ENCODE assay signal across 8 cellular contexts in the genomic region with DNA sequence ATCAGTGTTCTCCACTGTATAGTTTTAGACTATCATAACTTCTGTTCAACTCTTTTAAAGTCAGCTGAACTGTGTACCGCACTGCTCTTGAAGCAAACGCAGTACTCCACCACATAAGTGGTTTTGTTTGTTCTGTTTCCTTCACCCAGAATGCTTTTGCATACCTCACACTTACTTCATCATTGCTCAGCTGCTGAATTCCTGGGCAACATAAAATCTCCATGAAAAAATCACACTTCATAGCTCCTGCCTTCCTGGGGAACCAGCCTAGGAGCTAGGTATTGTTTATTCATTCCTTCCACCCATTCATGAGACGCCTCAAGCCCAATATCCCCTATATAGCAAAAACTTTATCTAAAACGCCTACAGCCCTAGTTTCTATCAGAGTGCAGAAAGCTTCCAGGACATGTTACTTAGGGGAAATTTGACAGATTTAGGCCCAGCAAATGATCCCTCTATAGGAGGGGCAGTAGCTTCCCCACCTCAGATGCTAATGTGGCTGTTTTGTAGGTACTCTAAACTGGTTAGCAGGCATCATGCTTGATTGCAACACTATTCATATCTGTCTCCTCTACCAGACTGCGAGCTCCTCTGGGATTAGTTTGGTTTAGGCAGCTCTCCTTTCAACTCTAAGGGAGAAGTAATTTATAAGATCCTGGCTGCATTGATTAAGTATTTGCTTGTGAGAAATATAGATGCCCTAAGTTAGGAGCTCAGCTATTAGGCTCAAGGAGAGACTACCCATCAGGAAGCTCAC. TPM values are rescaled to one million over a fixed set of nuclear protein-coding genes. Genes with fewer than 3 reads are reported as not detected.
DNase-seq lines count a peak whose midpoint lies in the region; ATAC-seq and TF ChIP-seq lines count a peak whose summit lies in the region.

No MANE protein-coding gene starts in this region.

- H3K4me3 Mint-ChIP-seq in endodermal cell: peak overlapping the region; percentile 81

- no peaks in the 10 kb centered on the region for H3K79me2 ChIP-seq in ACC112 (ENCODE audit: control insufficient read depth, insufficient read depth, low read length, unreplicated experiment)

- H3K36me3 ChIP-seq in ACC112 (ENCODE audit: insufficient read depth, low read length): no peaks in the 10 kb centered on the region
- H3K36me3 ChIP-seq in endodermal cell (ENCODE audit: control insufficient read depth, insufficient read depth, low read length): no peaks in the 10 kb centered on the region
- H3K36me3 ChIP-seq in thyroid gland: no peaks in the 10 kb centered on the region

- H3K27ac ChIP-seq in ACC112 (ENCODE audit: low read depth, low read length) (no peak overlapping the region), endodermal cell (ENCODE audit: low read depth, low read length) (no peak overlapping the region), thyroid gland (no peak overlapping the region)

- peak overlapping the region; percentile 97 for H2AFZ ChIP-seq in ACC112 (ENCODE audit: low read length, unreplicated experiment)

- H3K4me1 Mint-ChIP-seq in endodermal cell: peaks cover 21% of the 10 kb centered on the region

- intact Hi-C loops in thyroid gland (cut with DNase I): loop anchor here (5.0 kb wide), 1 partner anchor 218 kb away; no protein-coding TSS in a partner anchor

- H3K4me3 ChIP-seq in ACC112 (ENCODE audit: low read depth, low read length) (peak overlapping the region; percentile 77), endodermal cell (ENCODE audit: low read length) (no peak overlapping the region), thyroid gland (replicated peaks in 1 of 3) (no peak overlapping the region)

- peak overlapping the region; percentile 89 for H3K27ac Mint-ChIP-seq in endodermal cell

- H3K9me3 ChIP-seq in endodermal cell (ENCODE audit: control insufficient read depth, low read length): no peaks in the 10 kb centered on the region
- H3K9me3 ChIP-seq in thyroid gland: no peaks in the 10 kb centered on the region

- TF ChIP-seq POLR2A in thyroid gland (IDR thresholded peaks at IDR 0.05): no peak

- TF ChIP-seq CTCF in endodermal cell (conservative IDR thresholded peaks at IDR 0.05): no peak
- no peak for TF ChIP-seq CTCF in thyroid gland (IDR thresholded peaks at IDR 0.05)

- H3K27me3 ChIP-seq in ACC112 (ENCODE audit: insufficient read depth, low read length) (no peaks in the 10 kb centered on the region), endodermal cell (ENCODE audit: control insufficient read depth, insufficient read depth, low read length, poor library complexity, severe bottlenecking) (no peaks in the 10 kb centered on the region), thyroid gland (no peaks in the 10 kb centered on the region)

- H3K36me3 Mint-ChIP-seq in endodermal cell (ENCODE audit: low read depth): peaks cover 3% of the 10 kb centered on the region

- H3K4me1 ChIP-seq in ACC112 (ENCODE audit: control insufficient read depth, insufficient read depth, low read length, unreplicated experiment): peaks cover 15% of the 10 kb centered on the region
- H3K4me1 ChIP-seq in endodermal cell (ENCODE audit: control insufficient read depth, insufficient read depth, low read length): peaks cover 11% of the 10 kb centered on the region
- H3K4me1 ChIP-seq in thyroid gland: peaks cover 0 to 9% of the 10 kb centered on the region in 2 donors

- DNase-seq in endodermal cell (peak; percentile 49), thyroid gland (no peak), T-helper 1 cell (no peak), NCI-H1105 (lab: John Stamatoyannopoulos, UW) (no peak)

- H3K9ac ChIP-seq in endodermal cell (ENCODE audit: extremely low read depth, low read length, poor library complexity, severe bottlenecking): no peak overlapping the region

- H3K27me3 Mint-ChIP-seq in endodermal cell (ENCODE audit: insufficient read depth): no peaks in the 10 kb centered on the region

- H3K9me3 Mint-ChIP-seq in endodermal cell: peaks cover 3% of the 10 kb centered on the region

- ATAC-seq in GM19035 (IDR thresholded peaks at IDR 0.05; ENCODE audit: unreplicated experiment) (peak; percentile 18), HG03280 (IDR thresholded peaks at IDR 0.05; ENCODE audit: unreplicated experiment) (peak; percentile 24), HG03097 (IDR thresholded peaks at IDR 0.05; ENCODE audit: low FRiP score, unreplicated experiment) (no peak)

- 85 to 94% methylated on average over 2 to 5 of the region's 5 CpGs for WGBS in endodermal cell (ENCODE audit: insufficient coverage in 1 of 2, insufficient read length in 1 of 2), 2 experiments
- 36 to 43% methylated on average over 5 of the region's 5 CpGs for WGBS in thyroid gland, 2 donors

RNA-seq across cellular contexts. Expression of a gene that starts 44.5 kb away (rescaled TPM):
- 1 to 10 TPM; 3.0 to 3.5 TPM for total RNA-seq in endodermal cell
- 3.9 TPM for polyA plus RNA-seq in endodermal cell (2013, experiment 1 of 2)
- 4.5 TPM for polyA plus RNA-seq in endodermal cell (2013, experiment 2 of 2)
- total RNA-seq in thyroid gland: under 1 TPM in 2 of 4 donors, not detected in 2; under 0.01 to 0.11 TPM
